In the genomic region with DNA sequence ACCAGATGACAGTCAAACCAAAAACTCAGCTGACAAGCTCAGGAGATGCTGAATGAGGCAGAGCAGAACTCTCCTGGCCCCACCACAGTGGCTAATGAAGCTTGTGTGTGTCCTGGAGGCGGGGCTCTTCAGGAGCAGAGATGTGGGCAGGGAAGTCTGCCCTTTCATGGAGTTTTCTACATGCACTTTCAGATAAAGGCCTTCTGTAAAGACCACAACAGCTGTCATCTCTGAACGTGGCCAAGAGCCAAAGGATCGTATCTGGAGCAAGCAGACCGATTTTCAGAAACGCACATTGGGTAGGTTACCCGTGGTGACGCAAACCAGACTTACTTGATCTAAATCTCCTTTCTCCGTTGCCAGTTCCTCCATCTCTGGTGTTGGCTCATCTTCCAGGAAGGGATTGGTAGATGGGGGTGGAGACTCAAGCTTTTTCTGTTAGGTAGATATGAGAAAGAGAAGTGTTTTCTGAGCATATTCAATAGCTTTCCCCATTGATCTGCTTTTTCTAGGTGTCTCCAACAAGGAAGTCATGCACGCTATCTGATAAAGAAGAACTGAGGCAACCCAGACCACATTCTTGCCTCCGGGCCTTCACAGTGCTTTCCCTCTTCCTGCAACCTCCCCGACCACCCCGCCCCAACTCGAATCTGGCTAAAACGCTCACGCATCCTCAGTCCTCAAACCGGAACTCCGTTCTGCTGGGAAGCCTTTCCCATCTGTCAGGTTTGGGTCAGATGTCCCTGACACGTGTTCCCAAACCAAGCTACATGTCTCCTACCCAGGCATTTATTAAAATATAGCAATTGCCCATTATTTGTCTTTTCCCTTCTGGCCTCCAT, we compare ENCODE assay signal across 1 cellular context.
TF ChIP-seq lines count a peak whose summit lies in the region.

No MANE protein-coding gene starts in this region.

TF ChIP-seq in K562, 482 proteins besides CTCF, POLR2A, EP300 and RAD21 (continued from another document and continues in another):
- TF ChIP-seq, protein P1, sequence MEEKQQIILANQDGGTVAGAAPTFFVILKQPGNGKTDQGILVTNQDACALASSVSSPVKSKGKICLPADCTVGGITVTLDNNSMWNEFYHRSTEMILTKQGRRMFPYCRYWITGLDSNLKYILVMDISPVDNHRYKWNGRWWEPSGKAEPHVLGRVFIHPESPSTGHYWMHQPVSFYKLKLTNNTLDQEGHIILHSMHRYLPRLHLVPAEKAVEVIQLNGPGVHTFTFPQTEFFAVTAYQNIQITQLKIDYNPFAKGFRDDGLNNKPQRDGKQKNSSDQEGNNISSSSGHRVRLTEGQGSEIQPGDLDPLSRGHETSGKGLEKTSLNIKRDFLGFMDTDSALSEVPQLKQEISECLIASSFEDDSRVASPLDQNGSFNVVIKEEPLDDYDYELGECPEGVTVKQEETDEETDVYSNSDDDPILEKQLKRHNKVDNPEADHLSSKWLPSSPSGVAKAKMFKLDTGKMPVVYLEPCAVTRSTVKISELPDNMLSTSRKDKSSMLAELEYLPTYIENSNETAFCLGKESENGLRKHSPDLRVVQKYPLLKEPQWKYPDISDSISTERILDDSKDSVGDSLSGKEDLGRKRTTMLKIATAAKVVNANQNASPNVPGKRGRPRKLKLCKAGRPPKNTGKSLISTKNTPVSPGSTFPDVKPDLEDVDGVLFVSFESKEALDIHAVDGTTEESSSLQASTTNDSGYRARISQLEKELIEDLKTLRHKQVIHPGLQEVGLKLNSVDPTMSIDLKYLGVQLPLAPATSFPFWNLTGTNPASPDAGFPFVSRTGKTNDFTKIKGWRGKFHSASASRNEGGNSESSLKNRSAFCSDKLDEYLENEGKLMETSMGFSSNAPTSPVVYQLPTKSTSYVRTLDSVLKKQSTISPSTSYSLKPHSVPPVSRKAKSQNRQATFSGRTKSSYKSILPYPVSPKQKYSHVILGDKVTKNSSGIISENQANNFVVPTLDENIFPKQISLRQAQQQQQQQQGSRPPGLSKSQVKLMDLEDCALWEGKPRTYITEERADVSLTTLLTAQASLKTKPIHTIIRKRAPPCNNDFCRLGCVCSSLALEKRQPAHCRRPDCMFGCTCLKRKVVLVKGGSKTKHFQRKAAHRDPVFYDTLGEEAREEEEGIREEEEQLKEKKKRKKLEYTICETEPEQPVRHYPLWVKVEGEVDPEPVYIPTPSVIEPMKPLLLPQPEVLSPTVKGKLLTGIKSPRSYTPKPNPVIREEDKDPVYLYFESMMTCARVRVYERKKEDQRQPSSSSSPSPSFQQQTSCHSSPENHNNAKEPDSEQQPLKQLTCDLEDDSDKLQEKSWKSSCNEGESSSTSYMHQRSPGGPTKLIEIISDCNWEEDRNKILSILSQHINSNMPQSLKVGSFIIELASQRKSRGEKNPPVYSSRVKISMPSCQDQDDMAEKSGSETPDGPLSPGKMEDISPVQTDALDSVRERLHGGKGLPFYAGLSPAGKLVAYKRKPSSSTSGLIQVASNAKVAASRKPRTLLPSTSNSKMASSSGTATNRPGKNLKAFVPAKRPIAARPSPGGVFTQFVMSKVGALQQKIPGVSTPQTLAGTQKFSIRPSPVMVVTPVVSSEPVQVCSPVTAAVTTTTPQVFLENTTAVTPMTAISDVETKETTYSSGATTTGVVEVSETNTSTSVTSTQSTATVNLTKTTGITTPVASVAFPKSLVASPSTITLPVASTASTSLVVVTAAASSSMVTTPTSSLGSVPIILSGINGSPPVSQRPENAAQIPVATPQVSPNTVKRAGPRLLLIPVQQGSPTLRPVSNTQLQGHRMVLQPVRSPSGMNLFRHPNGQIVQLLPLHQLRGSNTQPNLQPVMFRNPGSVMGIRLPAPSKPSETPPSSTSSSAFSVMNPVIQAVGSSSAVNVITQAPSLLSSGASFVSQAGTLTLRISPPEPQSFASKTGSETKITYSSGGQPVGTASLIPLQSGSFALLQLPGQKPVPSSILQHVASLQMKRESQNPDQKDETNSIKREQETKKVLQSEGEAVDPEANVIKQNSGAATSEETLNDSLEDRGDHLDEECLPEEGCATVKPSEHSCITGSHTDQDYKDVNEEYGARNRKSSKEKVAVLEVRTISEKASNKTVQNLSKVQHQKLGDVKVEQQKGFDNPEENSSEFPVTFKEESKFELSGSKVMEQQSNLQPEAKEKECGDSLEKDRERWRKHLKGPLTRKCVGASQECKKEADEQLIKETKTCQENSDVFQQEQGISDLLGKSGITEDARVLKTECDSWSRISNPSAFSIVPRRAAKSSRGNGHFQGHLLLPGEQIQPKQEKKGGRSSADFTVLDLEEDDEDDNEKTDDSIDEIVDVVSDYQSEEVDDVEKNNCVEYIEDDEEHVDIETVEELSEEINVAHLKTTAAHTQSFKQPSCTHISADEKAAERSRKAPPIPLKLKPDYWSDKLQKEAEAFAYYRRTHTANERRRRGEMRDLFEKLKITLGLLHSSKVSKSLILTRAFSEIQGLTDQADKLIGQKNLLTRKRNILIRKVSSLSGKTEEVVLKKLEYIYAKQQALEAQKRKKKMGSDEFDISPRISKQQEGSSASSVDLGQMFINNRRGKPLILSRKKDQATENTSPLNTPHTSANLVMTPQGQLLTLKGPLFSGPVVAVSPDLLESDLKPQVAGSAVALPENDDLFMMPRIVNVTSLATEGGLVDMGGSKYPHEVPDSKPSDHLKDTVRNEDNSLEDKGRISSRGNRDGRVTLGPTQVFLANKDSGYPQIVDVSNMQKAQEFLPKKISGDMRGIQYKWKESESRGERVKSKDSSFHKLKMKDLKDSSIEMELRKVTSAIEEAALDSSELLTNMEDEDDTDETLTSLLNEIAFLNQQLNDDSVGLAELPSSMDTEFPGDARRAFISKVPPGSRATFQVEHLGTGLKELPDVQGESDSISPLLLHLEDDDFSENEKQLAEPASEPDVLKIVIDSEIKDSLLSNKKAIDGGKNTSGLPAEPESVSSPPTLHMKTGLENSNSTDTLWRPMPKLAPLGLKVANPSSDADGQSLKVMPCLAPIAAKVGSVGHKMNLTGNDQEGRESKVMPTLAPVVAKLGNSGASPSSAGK (IDR thresholded peaks at IDR 0.05): peak; percentile 14; the same call in 1 of the 2 replicates
- peak; percentile 79 to 87 for TF ChIP-seq KDM1A (IDR thresholded peaks at IDR 0.05)
- no peak for TF ChIP-seq CHD1 (IDR thresholded peaks at IDR 0.05; ENCODE audit: low read length)
- peak; percentile 97 for TF ChIP-seq TAL1 (IDR thresholded peaks at IDR 0.05)
- no peak for TF ChIP-seq YBX1 (IDR thresholded peaks at IDR 0.05)
- peak; percentile 98 for TF ChIP-seq PML (IDR thresholded peaks at IDR 0.05; ENCODE audit: low read length)
- TF ChIP-seq HNRNPUL1 (IDR thresholded peaks at IDR 0.05; ENCODE audit: low read length): no peak
- peak; percentile 80 for TF ChIP-seq DMBX1 (CRISPR knock-in tag; IDR thresholded peaks at IDR 0.05; ENCODE audit: borderline replicate concordance)
- no peak; the same call in 1 of the 2 replicates for TF ChIP-seq FOXJ2 (tag; IDR thresholded peaks at IDR 0.05)
- TF ChIP-seq SMAD1 (IDR thresholded peaks at IDR 0.05; ENCODE audit: low read depth, low read length, partially characterized antibody): peak; percentile 79
- no peak for TF ChIP-seq HDAC6 (IDR thresholded peaks at IDR 0.05; ENCODE audit: low read depth, low read length)
- TF ChIP-seq, protein P2, sequence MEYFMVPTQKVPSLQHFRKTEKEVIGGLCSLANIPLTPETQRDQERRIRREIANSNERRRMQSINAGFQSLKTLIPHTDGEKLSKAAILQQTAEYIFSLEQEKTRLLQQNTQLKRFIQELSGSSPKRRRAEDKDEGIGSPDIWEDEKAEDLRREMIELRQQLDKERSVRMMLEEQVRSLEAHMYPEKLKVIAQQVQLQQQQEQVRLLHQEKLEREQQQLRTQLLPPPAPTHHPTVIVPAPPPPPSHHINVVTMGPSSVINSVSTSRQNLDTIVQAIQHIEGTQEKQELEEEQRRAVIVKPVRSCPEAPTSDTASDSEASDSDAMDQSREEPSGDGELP (CRISPR knock-in tag; IDR thresholded peaks at IDR 0.05; ENCODE audit: borderline replicate concordance): peak; percentile 97
- TF ChIP-seq, protein P3, sequence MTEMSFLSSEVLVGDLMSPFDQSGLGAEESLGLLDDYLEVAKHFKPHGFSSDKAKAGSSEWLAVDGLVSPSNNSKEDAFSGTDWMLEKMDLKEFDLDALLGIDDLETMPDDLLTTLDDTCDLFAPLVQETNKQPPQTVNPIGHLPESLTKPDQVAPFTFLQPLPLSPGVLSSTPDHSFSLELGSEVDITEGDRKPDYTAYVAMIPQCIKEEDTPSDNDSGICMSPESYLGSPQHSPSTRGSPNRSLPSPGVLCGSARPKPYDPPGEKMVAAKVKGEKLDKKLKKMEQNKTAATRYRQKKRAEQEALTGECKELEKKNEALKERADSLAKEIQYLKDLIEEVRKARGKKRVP (CRISPR knock-in tag; IDR thresholded peaks at IDR 0.05): no peak
- 0 out of 2 replicates have a peak, but pooled peaks have one; percentile 21 for TF ChIP-seq EHMT2 (IDR thresholded peaks at IDR 0.05)
- peak; percentile 89 for TF ChIP-seq NCOA1 (IDR thresholded peaks at IDR 0.05; ENCODE audit: low read depth)
- peak; percentile 67; the same call in 1 of the 2 replicates for TF ChIP-seq TCF7 (IDR thresholded peaks at IDR 0.05; ENCODE audit: borderline replicate concordance)
- peak; percentile 99 for TF ChIP-seq NFIC (IDR thresholded peaks at IDR 0.05)
- no peak for TF ChIP-seq ZBTB17 (CRISPR knock-in tag; IDR thresholded peaks at IDR 0.05)
- peak; percentile 68; the same call in 1 of the 2 replicates for TF ChIP-seq MXI1 (IDR thresholded peaks at IDR 0.05; ENCODE audit: low read depth, low read length)
- no peak for TF ChIP-seq MCM3 (IDR thresholded peaks at IDR 0.05)
- no peak for TF ChIP-seq KLF1 (tag; IDR thresholded peaks at IDR 0.05)
- TF ChIP-seq KLF6 (CRISPR knock-in tag; IDR thresholded peaks at IDR 0.05; ENCODE audit: borderline replicate concordance): no peak
- TF ChIP-seq ZNF175 (CRISPR knock-in tag; IDR thresholded peaks at IDR 0.05; ENCODE audit: low read depth): peak; percentile 87
- TF ChIP-seq SNRNP70 (optimal IDR thresholded peaks at IDR 0.05; ENCODE audit: low read depth, low read length): no peak
- peak; percentile 96 for TF ChIP-seq KLF16 (IDR thresholded peaks at IDR 0.05)
- TF ChIP-seq C11orf30 (IDR thresholded peaks at IDR 0.05; ENCODE audit: low read depth): no peak
- peak; percentile 98 for TF ChIP-seq TCF3 (CRISPR knock-in tag; IDR thresholded peaks at IDR 0.05)
- no peak for TF ChIP-seq COPS2 (conservative IDR thresholded peaks at IDR 0.05)
- TF ChIP-seq HDAC8 (tag; IDR thresholded peaks at IDR 0.05): no peak
- TF ChIP-seq FIP1L1 (IDR thresholded peaks at IDR 0.05; ENCODE audit: low read depth, low read length, poor library complexity, severe bottlenecking): no peak
- no peak for TF ChIP-seq PTBP1 (IDR thresholded peaks at IDR 0.05; ENCODE audit: low read depth, low read length)
- TF ChIP-seq GATAD2A (IDR thresholded peaks at IDR 0.05): no peak
- TF ChIP-seq, protein P4, sequence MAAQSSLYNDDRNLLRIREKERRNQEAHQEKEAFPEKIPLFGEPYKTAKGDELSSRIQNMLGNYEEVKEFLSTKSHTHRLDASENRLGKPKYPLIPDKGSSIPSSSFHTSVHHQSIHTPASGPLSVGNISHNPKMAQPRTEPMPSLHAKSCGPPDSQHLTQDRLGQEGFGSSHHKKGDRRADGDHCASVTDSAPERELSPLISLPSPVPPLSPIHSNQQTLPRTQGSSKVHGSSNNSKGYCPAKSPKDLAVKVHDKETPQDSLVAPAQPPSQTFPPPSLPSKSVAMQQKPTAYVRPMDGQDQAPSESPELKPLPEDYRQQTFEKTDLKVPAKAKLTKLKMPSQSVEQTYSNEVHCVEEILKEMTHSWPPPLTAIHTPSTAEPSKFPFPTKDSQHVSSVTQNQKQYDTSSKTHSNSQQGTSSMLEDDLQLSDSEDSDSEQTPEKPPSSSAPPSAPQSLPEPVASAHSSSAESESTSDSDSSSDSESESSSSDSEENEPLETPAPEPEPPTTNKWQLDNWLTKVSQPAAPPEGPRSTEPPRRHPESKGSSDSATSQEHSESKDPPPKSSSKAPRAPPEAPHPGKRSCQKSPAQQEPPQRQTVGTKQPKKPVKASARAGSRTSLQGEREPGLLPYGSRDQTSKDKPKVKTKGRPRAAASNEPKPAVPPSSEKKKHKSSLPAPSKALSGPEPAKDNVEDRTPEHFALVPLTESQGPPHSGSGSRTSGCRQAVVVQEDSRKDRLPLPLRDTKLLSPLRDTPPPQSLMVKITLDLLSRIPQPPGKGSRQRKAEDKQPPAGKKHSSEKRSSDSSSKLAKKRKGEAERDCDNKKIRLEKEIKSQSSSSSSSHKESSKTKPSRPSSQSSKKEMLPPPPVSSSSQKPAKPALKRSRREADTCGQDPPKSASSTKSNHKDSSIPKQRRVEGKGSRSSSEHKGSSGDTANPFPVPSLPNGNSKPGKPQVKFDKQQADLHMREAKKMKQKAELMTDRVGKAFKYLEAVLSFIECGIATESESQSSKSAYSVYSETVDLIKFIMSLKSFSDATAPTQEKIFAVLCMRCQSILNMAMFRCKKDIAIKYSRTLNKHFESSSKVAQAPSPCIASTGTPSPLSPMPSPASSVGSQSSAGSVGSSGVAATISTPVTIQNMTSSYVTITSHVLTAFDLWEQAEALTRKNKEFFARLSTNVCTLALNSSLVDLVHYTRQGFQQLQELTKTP (IDR thresholded peaks at IDR 0.05; ENCODE audit: low read depth in 1 of 2, partially characterized antibody in 2 of 2): peak in 1 of 2 experiments; percentile 86
- peak; percentile 82; the same call in 1 of the 2 replicates for TF ChIP-seq ESRRA (IDR thresholded peaks at IDR 0.05; ENCODE audit: borderline replicate concordance, low read depth)
- TF ChIP-seq POLR2B (IDR thresholded peaks at IDR 0.05; ENCODE audit: low read depth, partially characterized antibody): no peak
- TF ChIP-seq, protein P5, sequence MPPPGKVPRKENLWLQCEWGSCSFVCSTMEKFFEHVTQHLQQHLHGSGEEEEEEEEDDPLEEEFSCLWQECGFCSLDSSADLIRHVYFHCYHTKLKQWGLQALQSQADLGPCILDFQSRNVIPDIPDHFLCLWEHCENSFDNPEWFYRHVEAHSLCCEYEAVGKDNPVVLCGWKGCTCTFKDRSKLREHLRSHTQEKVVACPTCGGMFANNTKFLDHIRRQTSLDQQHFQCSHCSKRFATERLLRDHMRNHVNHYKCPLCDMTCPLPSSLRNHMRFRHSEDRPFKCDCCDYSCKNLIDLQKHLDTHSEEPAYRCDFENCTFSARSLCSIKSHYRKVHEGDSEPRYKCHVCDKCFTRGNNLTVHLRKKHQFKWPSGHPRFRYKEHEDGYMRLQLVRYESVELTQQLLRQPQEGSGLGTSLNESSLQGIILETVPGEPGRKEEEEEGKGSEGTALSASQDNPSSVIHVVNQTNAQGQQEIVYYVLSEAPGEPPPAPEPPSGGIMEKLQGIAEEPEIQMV (tag; conservative IDR thresholded peaks at IDR 0.05; ENCODE audit: low read depth): no peak
- no peak for TF ChIP-seq TEAD2 (tag; IDR thresholded peaks at IDR 0.05)
- TF ChIP-seq HDAC2 (IDR thresholded peaks at IDR 0.05): 0 out of 2 replicates have a peak, but pooled peaks have one; percentile 54
- no peak for TF ChIP-seq FOXP1 (CRISPR knock-in tag; IDR thresholded peaks at IDR 0.05)
- TF ChIP-seq NCOA6 (IDR thresholded peaks at IDR 0.05): no peak
